In the genomic region with DNA sequence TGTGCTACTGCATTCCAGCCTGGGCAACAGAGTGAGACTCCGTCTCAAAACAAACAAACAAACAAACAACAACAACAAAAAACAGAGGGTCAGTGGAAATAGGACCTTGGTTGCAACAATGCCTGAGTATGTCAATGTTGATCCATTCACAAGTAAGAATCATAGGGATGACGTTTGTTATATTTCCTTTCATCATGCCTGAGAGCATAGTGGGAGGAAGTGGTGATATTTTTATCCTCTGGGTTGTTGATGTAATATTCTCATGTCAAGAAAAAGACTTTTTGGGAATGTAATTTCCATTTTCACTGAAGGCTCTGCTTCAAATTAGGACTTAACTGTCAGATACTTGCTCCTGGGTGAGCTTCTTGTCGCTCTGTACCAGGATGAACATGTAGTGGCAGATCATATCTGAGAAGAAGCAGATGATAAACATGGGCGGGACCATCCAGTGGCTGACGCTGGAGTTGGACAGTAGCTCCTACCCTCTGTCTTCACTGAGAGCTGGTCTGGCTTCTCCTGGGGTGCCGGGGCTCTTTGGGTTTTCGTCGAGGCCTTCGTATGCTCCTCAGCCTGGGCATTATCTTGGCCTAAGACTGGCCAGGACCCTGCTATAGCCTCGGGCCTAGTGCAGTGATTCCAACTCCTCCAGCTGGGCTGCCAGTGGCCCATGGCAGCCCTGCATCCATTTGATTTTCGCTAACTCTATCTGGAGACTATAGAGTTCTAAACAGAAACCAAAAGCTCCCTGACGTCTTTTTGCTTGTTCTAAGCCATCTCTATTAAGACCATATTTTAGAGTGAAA, we compare ENCODE assay signal across 8 cellular contexts. TPM values are rescaled to one million over a fixed set of nuclear protein-coding genes. Genes with fewer than 3 reads are reported as not detected.
DNase-seq lines count a peak whose midpoint lies in the region; ATAC-seq, FAIRE-seq and TF ChIP-seq lines count a peak whose summit lies in the region.

No MANE protein-coding gene starts in this region.

- H3K9me2 ChIP-seq in SK-N-SH: no peaks in the 10 kb centered on the region

- H3K27ac ChIP-seq in SK-N-SH (ENCODE audit: low read depth in 2 of 2, low read length in 1 of 2): peak overlapping the region; percentile 46 to 58
- H3K27ac ChIP-seq in mucosa of rectum (ENCODE audit: low read depth in 2 of 2, low read length in 2 of 2): peak overlapping the region; percentile 62 to 84

- H3K9me3 Mint-ChIP-seq in dendritic cell treated with granulocyte-macrophage colony-stimulating factor and Interleukin-4, amounts not matched to agents 40 ng/mL and 50 ng/mL, for 4 days: no peaks in the 10 kb centered on the region

- CTCF ChIA-PET in SK-N-SH (lab: Yijun Ruan, JAX): interaction anchor here (0.6 to 0.9 kb wide), 3 partner anchors 12 to 18 kb away, joined by 3 read pairs; no protein-coding TSS in a partner anchor

- H4K20me1 ChIP-seq in SK-N-SH (ENCODE audit: insufficient read depth): no peaks in the 10 kb centered on the region

- POLR2A ChIA-PET in SK-N-SH (lab: Yijun Ruan, JAX): no interaction called here

- H3K36me3 Mint-ChIP-seq in dendritic cell treated with granulocyte-macrophage colony-stimulating factor and Interleukin-4, amounts not matched to agents 40 ng/mL and 50 ng/mL, for 4 days (ENCODE audit: low read depth): peaks cover 32% of the 10 kb centered on the region

- peaks cover 7 to 10% of the 10 kb centered on the region in 2 experiments; a peak in 3 of 4 replicates for H3K4me1 ChIP-seq in SK-N-SH (ENCODE audit: control insufficient read depth in 1 of 2, insufficient read depth in 2 of 2, low read depth in 1 of 2, low read length in 1 of 2)
- H3K4me1 ChIP-seq in mucosa of rectum (ENCODE audit: control insufficient read depth in 2 of 2, insufficient read depth in 2 of 2, low read length in 2 of 2): peaks cover 10 to 20% of the 10 kb centered on the region in 2 donors

- intact Hi-C loops in dendritic cell treated with granulocyte-macrophage colony-stimulating factor and Interleukin-4, amounts not matched to agents 40 ng/mL and 50 ng/mL, for 4 days (cut with micrococcal nuclease): no loop called here

- peak overlapping the region; percentile 52; the same call in 1 of the 2 replicates for H2AFZ ChIP-seq in SK-N-SH (ENCODE audit: low read depth)

- H3K79me2 ChIP-seq in SK-N-SH (ENCODE audit: insufficient read depth): peaks cover 73% of the 10 kb centered on the region

- H3K27me3 Mint-ChIP-seq in dendritic cell treated with granulocyte-macrophage colony-stimulating factor and Interleukin-4, amounts not matched to agents 40 ng/mL and 50 ng/mL, for 4 days: no peaks in the 10 kb centered on the region

- H3K36me3 ChIP-seq in SK-N-SH (replicated peaks in 1 of 2; ENCODE audit: control insufficient read depth in 1 of 2, insufficient read depth in 2 of 2, low read length in 1 of 2) (peaks cover 9 to 22% of the 10 kb centered on the region in 2 experiments), mucosa of rectum (ENCODE audit: control insufficient read depth in 2 of 2, insufficient read depth in 2 of 2, low read length in 2 of 2) (peaks cover 6 to 8% of the 10 kb centered on the region in 2 donors)

- TF ChIP-seq CTCF in SK-N-SH (IDR thresholded peaks at IDR 0.05): no peak

- H3K4me3 ChIP-seq in SK-N-SH (ENCODE audit: low read depth in 2 of 2, low read length in 1 of 2) (peak overlapping the region in 1 of 2 experiments; percentile 22; a peak in 1 of 4 replicates), mucosa of rectum (ENCODE audit: low read length in 2 of 2) (peak overlapping the region in 1 of 2 donors; percentile 20)

- no peak for TF ChIP-seq RAD21 in SK-N-SH (IDR thresholded peaks at IDR 0.05; ENCODE audit: low read length)

- H3K4me3 Mint-ChIP-seq in dendritic cell treated with granulocyte-macrophage colony-stimulating factor and Interleukin-4, amounts not matched to agents 40 ng/mL and 50 ng/mL, for 4 days: no peak overlapping the region

- H3F3A ChIP-seq in SK-N-SH (replicated peaks; ENCODE audit: insufficient read depth): peaks cover 7% of the 10 kb centered on the region

- no peak for TF ChIP-seq EP300 in SK-N-SH (IDR thresholded peaks at IDR 0.05; ENCODE audit: borderline replicate concordance in 1 of 2, low read depth in 1 of 2, low read length in 1 of 2)

- TF ChIP-seq POLR2A in GM12892 (IDR thresholded peaks at IDR 0.05; ENCODE audit: low read depth, low read length): no peak

- H3K9me3 ChIP-seq in SK-N-SH (no peaks in the 10 kb centered on the region), mucosa of rectum (ENCODE audit: control insufficient read depth in 2 of 2, low read length in 2 of 2) (no peaks in the 10 kb centered on the region)

- H3K27me3 ChIP-seq in SK-N-SH (ENCODE audit: insufficient read depth) (no peaks in the 10 kb centered on the region), mucosa of rectum (ENCODE audit: control insufficient read depth in 2 of 2, insufficient read depth in 2 of 2, low read length in 2 of 2) (no peaks in the 10 kb centered on the region)

- DNase-seq in EH (ENCODE audit: low read depth) (peak; percentile 67), SK-N-SH (peak; percentile 31), NOMO-1 (lab: John Stamatoyannopoulos, UW; ENCODE audit: unreplicated experiment in 2 of 2) (no peak), GM12892 (ENCODE audit: insufficient read length) (no peak)

- peak overlapping the region; percentile 71 for H3K4me2 ChIP-seq in SK-N-SH

- peaks cover 26% of the 10 kb centered on the region for H3K4me1 Mint-ChIP-seq in dendritic cell treated with granulocyte-macrophage colony-stimulating factor and Interleukin-4, amounts not matched to agents 40 ng/mL and 50 ng/mL, for 4 days (ENCODE audit: low read depth)

- no peak for FAIRE-seq in GM12892 (lab: Jason Lieb, UNC)

- H3K9ac ChIP-seq in SK-N-SH (peak overlapping the region; percentile 39), mucosa of rectum (ENCODE audit: low read depth in 1 of 2, low read length in 2 of 2) (peak overlapping the region; percentile 1 to 38)

- 61% methylated on average over 12 of the region's 12 CpGs for WGBS in SK-N-SH (ENCODE audit: low lambda C conversion rate)

- H3K27ac Mint-ChIP-seq in dendritic cell treated with granulocyte-macrophage colony-stimulating factor and Interleukin-4, amounts not matched to agents 40 ng/mL and 50 ng/mL, for 4 days: peak overlapping the region; percentile 25

- ATAC-seq in HG03108 (IDR thresholded peaks at IDR 0.05; ENCODE audit: unreplicated experiment) (no peak), HG03520 (IDR thresholded peaks at IDR 0.05; ENCODE audit: unreplicated experiment) (no peak)

TF ChIP-seq in SK-N-SH, 30 proteins besides CTCF, POLR2A, EP300 and RAD21:
- no peak for TF ChIP-seq ELF1 (IDR thresholded peaks at IDR 0.05)
- no peak for TF ChIP-seq SIN3A (IDR thresholded peaks at IDR 0.05; ENCODE audit: borderline replicate concordance, low read depth, low read length)

RNA-seq across cellular contexts. Expression of a gene that starts 19.6 kb away (rescaled TPM):
- 64.4 and 86.1 TPM in 2 replicates for polyA plus RNA-seq in SK-N-SH (2012; rRNA removed)
- polyA plus RNA-seq in SK-N-SH (2012; cell fraction: cytosol; rRNA removed): 65.8 and 78.1 TPM in 2 replicates
- polyA plus RNA-seq in SK-N-SH (2012; cell fraction: nucleus; rRNA removed): 15.2 and 43.7 TPM in 2 replicates
- 127 TPM for polyA plus RNA-seq in GM12892 (2012; ENCODE audit: missing spikeins)

RNA-seq across cellular contexts. Expression of a gene that starts 58.2 kb away (rescaled TPM):
- polyA plus RNA-seq in SK-N-SH (2012; rRNA removed): 12.3 and 14.2 TPM in 2 replicates
- 14.4 and 14.5 TPM in 2 replicates for polyA plus RNA-seq in SK-N-SH (2012; cell fraction: cytosol; rRNA removed)
- polyA plus RNA-seq in SK-N-SH (2012; cell fraction: nucleus; rRNA removed): 12.6 and 13.6 TPM in 2 replicates
- 20.9 TPM for polyA plus RNA-seq in GM12892 (2012; ENCODE audit: missing spikeins)

Comparison
In these comparisons a context has a peak if more than half of its experiments do, and no peak if none do; other contexts are left out.
1. DNase-seq: peak in EH (single experiment) and SK-N-SH (single experiment); none in NOMO-1 (0 of 2) and GM12892 (single experiment).